In the genomic region with DNA sequence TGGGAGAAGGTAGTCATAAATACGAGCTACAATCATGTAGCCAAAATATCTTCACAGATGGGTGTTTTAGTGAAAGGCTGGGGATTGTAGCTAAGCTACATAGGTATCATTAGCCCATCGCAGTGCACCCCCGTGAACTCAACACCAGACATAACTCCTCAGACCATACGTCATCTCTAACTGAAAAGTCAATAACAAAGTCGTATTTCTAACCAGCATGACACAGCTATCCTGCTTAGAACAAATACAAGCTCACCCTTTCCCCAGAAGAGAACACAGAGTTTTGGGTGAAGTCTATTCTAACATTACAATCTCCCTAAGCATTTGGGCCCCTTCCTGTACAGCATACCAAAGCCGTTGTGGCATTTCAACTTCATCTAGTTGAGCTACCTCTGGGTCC, we compare ENCODE assay signal across 8 cellular contexts.
"Had no signal": no experiment of that assay in that cellular context is flagged by ENCODE, and none has a peak within 500 bp of the region (broad histone marks: within the 10 kb centered on the region; RNA-seq: fewer than 3 reads in every experiment).

No MANE protein-coding gene starts in this region.

- H3K27me3 Mint-ChIP-seq: IgD-negative memory B cell had no signal

- H3K4me2 ChIP-seq: GM23338 had no signal

- H2AFZ ChIP-seq: GM23338 had no signal

- H3K4me1 Mint-ChIP-seq: GM23338, H9, IgD-negative memory B cell had no signal

- ATAC-seq: GM23338 had no signal

- DNase-seq: H9, HCEC 1CT, KG1 had no signal

- H3K27ac Mint-ChIP-seq: GM23338, H9, IgD-negative memory B cell had no signal

- H3K4me3 Mint-ChIP-seq: GM23338, H9, IgD-negative memory B cell had no signal

- FAIRE-seq: H1, H54, HTR-8/SVneo had no signal

- H3K4me3 ChIP-seq: GM23338 had no signal
